28 cellular contexts compared by ENCODE assay signal in the genomic region with DNA sequence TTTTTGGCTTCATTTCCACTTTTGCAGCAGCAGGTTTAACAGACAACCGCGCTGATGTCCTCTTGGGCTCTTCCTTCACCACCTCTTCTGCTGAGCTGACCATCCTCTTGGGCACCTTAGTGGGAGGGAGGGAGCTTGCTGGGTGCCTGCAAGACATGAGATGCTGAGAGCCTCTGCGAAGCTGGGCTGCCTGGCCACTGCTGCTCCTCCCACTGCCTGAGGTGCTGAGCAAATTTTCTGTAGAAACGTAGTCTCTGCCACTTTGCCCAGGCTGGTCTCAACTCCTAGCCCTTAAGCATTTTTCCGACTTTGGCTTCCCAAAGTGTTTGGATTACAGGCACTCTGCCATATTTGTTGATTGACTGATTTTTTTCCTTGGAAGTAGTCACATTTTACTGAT.
"Had no signal": no experiment of that assay in that cellular context is flagged by ENCODE, and none has a peak within 500 bp of the region (broad histone marks: within the 10 kb centered on the region; RNA-seq: fewer than 3 reads in every experiment).

No MANE protein-coding gene starts in this region.

- H3K4me3 Mint-ChIP-seq: activated B cell treated with CpG ODN at 0.5 μM for 24 hours; activated CD4-positive, alpha-beta T cell treated with anti-CD3 and anti-CD28 coated beads, Interleukin-2, amount 10 ng/mL, durations not matched to agents 24 days and 14 days; activated CD8-positive, alpha-beta memory T cell treated with anti-CD3 and anti-CD28 coated beads, Interleukin-2, amount 10 ng/mL, durations not matched to agents 7 days and 5 days; activated naive CD4-positive, alpha-beta T cell treated with anti-CD3 and anti-CD28 coated beads, Interleukin-2, amount 50 U/mL, for 24 hours; activated T-cell treated with anti-CD3 and anti-CD28 coated beads, Interleukin-2, amount 50 U/mL, for 24 hours; activated T-helper 1 cell treated with anti-CD3 and anti-CD28 coated beads, Interleukin-12 subunit alpha, Interleukin-12 subunit beta, Interleukin-2, Interleukin-4 antibody, amounts not matched to agents 30 ng/mL and 10 ng/mL and 1 ng/mL, durations not matched to agents 14 hours and 24 hours and 36 hours; T-helper 2 cell treated with Interferon-gamma antibody and Interleukin-4, amounts not matched to agents 5 μg/mL and 100 μg/mL, for 36 hours had no signal

- H3K4me2 ChIP-seq: KMS-11 had no signal

- H3K9ac ChIP-seq: KMS-11 had no signal

- FAIRE-seq: RCC 7860 had no signal

- H3K36me3 Mint-ChIP-seq: activated CD8-positive, alpha-beta memory T cell treated with anti-CD3 and anti-CD28 coated beads, Interleukin-2, amount 10 ng/mL, durations not matched to agents 7 days and 5 days; activated naive CD4-positive, alpha-beta T cell treated with anti-CD3 and anti-CD28 coated beads, Interleukin-2, amount 50 U/mL, for 24 hours had no signal

- H3K27me3 ChIP-seq: breast epithelium, SJSA1 had no signal

- DNase-seq: activated B cell treated with CpG ODN at 0.5 μM for 24 hours; activated CD4-positive, alpha-beta T cell treated with anti-CD3 and anti-CD28 coated beads for 1 hour; activated CD4-positive, alpha-beta T cell treated with anti-CD3 and anti-CD28 coated beads, Interleukin-2, amount 10 ng/mL, durations not matched to agents 24 days and 14 days; activated CD4-positive, alpha-beta T cell treated with anti-CD3 and anti-CD28 coated beads, Interleukin-2, amount 50 U/mL, for 48 hours; activated CD8-positive, alpha-beta memory T cell treated with anti-CD3 and anti-CD28 coated beads, Interleukin-2, amount 10 ng/mL, durations not matched to agents 7 days and 5 days; activated effector memory CD4-positive, alpha-beta T cell treated with Interleukin-2 at 50 U/mL for 16 hours; activated naive CD4-positive, alpha-beta T cell; activated T-cell treated with anti-CD3 and anti-CD28 coated beads, Interleukin-2, amount 50 U/mL, for 24 hours; aorta; caudate nucleus; MM.1S; NCI-H1105; NCI-H1436; NCI-H187 treated with DMSO at 0.1 percent for 48 hours; NCI-H2081 treated with DMSO at 0.1 percent for 48 hours; NCI-H446 treated with DMSO at 0.1 percent for 48 hours; NCI-H526; NCI-H774; SHP77; SW 1271 had no signal

- H3K9me3 ChIP-seq: breast epithelium, SJSA1 had no signal

- H3K27ac ChIP-seq: breast epithelium, KMS-11, SJSA1 had no signal

- H3K36me3 ChIP-seq: breast epithelium, SJSA1 had no signal

- H3K4me1 ChIP-seq: breast epithelium, SJSA1 had no signal

- H3K4me1 Mint-ChIP-seq: activated B cell treated with CpG ODN at 0.5 μM for 24 hours; activated CD4-positive, alpha-beta T cell treated with anti-CD3 and anti-CD28 coated beads, Interleukin-2, amount 10 ng/mL, durations not matched to agents 24 days and 14 days; activated CD8-positive, alpha-beta memory T cell treated with anti-CD3 and anti-CD28 coated beads, Interleukin-2, amount 10 ng/mL, durations not matched to agents 7 days and 5 days; activated naive CD4-positive, alpha-beta T cell treated with anti-CD3 and anti-CD28 coated beads, Interleukin-2, amount 50 U/mL, for 24 hours had no signal

- H3K27ac Mint-ChIP-seq: activated B cell treated with CpG ODN at 0.5 μM for 24 hours; activated CD4-positive, alpha-beta T cell treated with anti-CD3 and anti-CD28 coated beads, Interleukin-2, amount 10 ng/mL, durations not matched to agents 24 days and 14 days; activated CD8-positive, alpha-beta memory T cell treated with anti-CD3 and anti-CD28 coated beads, Interleukin-2, amount 10 ng/mL, durations not matched to agents 7 days and 5 days; activated naive CD4-positive, alpha-beta T cell treated with anti-CD3 and anti-CD28 coated beads, Interleukin-2, amount 50 U/mL, for 24 hours; activated T-cell treated with anti-CD3 and anti-CD28 coated beads, Interleukin-2, amount 50 U/mL, for 24 hours; activated T-helper 1 cell treated with anti-CD3 and anti-CD28 coated beads, Interleukin-12 subunit alpha, Interleukin-12 subunit beta, Interleukin-2, Interleukin-4 antibody, amounts not matched to agents 30 ng/mL and 10 ng/mL and 1 ng/mL, durations not matched to agents 14 hours and 24 hours and 36 hours; T-helper 2 cell treated with Interferon-gamma antibody and Interleukin-4, amounts not matched to agents 5 μg/mL and 100 μg/mL, for 36 hours had no signal

- ATAC-seq: activated CD8-positive, alpha-beta memory T cell treated with anti-CD3 and anti-CD28 coated beads, Interleukin-2, amount 10 ng/mL, durations not matched to agents 7 days and 5 days; SK-N-SH treated with all-trans-retinoic acid at 6 μM for 48 hours had no signal

- H3K4me3 ChIP-seq: breast epithelium, SJSA1 had no signal

- H3K27me3 Mint-ChIP-seq: activated B cell treated with CpG ODN at 0.5 μM for 24 hours; activated CD4-positive, alpha-beta T cell treated with anti-CD3 and anti-CD28 coated beads, Interleukin-2, amount 10 ng/mL, durations not matched to agents 24 days and 14 days; activated CD8-positive, alpha-beta memory T cell treated with anti-CD3 and anti-CD28 coated beads, Interleukin-2, amount 10 ng/mL, durations not matched to agents 7 days and 5 days; activated naive CD4-positive, alpha-beta T cell treated with anti-CD3 and anti-CD28 coated beads, Interleukin-2, amount 50 U/mL, for 24 hours; activated T-cell treated with anti-CD3 and anti-CD28 coated beads, Interleukin-2, amount 50 U/mL, for 24 hours had no signal
